Comparison of ENCODE assay signal across 1 cellular context in the genomic region with DNA sequence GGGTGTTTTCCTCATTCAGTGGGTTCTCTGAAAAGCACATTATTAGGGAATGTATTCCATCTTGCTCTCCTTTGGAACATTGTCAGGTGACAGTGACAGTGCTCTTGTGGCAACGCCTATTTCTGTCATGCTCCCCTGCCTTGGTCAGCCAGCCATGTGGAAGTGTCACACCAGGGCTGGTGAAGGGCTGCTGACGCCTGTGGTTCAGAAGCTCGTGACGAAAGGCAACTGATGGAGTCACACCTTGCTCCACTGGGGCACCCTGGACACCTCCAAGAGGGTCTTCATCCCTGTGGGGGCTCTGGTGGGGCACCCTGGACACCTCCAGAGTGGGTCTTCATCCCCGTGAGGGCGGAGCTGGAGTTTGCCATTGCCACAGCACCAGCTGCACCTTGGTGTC.
TF ChIP-seq lines count a peak whose summit lies in the region.

No MANE protein-coding gene starts in this region.

TF ChIP-seq in GM12878, 131 proteins besides CTCF, POLR2A, EP300 and RAD21 (continued from another document and continues in another):
- TF ChIP-seq, protein P1, sequence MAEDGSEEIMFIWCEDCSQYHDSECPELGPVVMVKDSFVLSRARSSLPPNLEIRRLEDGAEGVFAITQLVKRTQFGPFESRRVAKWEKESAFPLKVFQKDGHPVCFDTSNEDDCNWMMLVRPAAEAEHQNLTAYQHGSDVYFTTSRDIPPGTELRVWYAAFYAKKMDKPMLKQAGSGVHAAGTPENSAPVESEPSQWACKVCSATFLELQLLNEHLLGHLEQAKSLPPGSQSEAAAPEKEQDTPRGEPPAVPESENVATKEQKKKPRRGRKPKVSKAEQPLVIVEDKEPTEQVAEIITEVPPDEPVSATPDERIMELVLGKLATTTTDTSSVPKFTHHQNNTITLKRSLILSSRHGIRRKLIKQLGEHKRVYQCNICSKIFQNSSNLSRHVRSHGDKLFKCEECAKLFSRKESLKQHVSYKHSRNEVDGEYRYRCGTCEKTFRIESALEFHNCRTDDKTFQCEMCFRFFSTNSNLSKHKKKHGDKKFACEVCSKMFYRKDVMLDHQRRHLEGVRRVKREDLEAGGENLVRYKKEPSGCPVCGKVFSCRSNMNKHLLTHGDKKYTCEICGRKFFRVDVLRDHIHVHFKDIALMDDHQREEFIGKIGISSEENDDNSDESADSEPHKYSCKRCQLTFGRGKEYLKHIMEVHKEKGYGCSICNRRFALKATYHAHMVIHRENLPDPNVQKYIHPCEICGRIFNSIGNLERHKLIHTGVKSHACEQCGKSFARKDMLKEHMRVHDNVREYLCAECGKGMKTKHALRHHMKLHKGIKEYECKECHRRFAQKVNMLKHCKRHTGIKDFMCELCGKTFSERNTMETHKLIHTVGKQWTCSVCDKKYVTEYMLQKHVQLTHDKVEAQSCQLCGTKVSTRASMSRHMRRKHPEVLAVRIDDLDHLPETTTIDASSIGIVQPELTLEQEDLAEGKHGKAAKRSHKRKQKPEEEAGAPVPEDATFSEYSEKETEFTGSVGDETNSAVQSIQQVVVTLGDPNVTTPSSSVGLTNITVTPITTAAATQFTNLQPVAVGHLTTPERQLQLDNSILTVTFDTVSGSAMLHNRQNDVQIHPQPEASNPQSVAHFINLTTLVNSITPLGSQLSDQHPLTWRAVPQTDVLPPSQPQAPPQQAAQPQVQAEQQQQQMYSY (CRISPR knock-in tag; IDR thresholded peaks at IDR 0.05) = no peak
- TF ChIP-seq NBN (IDR thresholded peaks at IDR 0.05) (no peak; the same call in 1 of the 2 replicates), HDAC2 (IDR thresholded peaks at IDR 0.05) (no peak), ZNF207 (IDR thresholded peaks at IDR 0.05; ENCODE audit: borderline replicate concordance) (no peak; the same call in 1 of the 2 replicates), SMC3 (IDR thresholded peaks at IDR 0.05; ENCODE audit: borderline replicate concordance, low read length) (no peak), BRCA1 (IDR thresholded peaks at IDR 0.05; ENCODE audit: low read depth, low read length) (no peak), NRF1 (conservative IDR thresholded peaks at IDR 0.05; ENCODE audit: low read depth, low read length) (no peak), MXI1 (IDR thresholded peaks at IDR 0.05; ENCODE audit: low read depth, low read length) (peak; percentile 86), SMAD1 (IDR thresholded peaks at IDR 0.05; ENCODE audit: low read depth, partially characterized antibody) (no peak), SPI1 (IDR thresholded peaks at IDR 0.05; ENCODE audit: borderline replicate concordance, insufficient read depth, low read depth, low read length) (peak; percentile 32; the same call in 1 of the 2 replicates), RBBP5 (conservative IDR thresholded peaks at IDR 0.05) (no peak), FOS (IDR thresholded peaks at IDR 0.05; ENCODE audit: borderline replicate concordance, extremely low read depth, insufficient read length) (no peak), TAF1 (IDR thresholded peaks at IDR 0.05; ENCODE audit: borderline replicate concordance, low read depth, low read length) (no peak), SP1 (IDR thresholded peaks at IDR 0.05; ENCODE audit: low read depth, low read length) (peak; percentile 52), BACH1 (IDR thresholded peaks at IDR 0.05; ENCODE audit: borderline replicate concordance) (peak; percentile 79; the same call in 1 of the 2 replicates), CREB1 (IDR thresholded peaks at IDR 0.05; ENCODE audit: low read depth) (peak; percentile 92), SUPT20H (IDR thresholded peaks at IDR 0.05; ENCODE audit: borderline replicate concordance, control insufficient read depth, low read depth, low read length) (no peak), ETV6 (conservative IDR thresholded peaks at IDR 0.05 in 1 of 2, IDR thresholded peaks at IDR 0.05 in 1 of 2; ENCODE audit: borderline replicate concordance in 1 of 2, low read depth in 1 of 2) (no peak), SMARCA5 (IDR thresholded peaks at IDR 0.05) (no peak), RUNX3 (IDR thresholded peaks at IDR 0.05; ENCODE audit: low read length) (peak; percentile 71), KLF5 (IDR thresholded peaks at IDR 0.05; ENCODE audit: partially characterized antibody) (no peak)
- TF ChIP-seq, protein P2, sequence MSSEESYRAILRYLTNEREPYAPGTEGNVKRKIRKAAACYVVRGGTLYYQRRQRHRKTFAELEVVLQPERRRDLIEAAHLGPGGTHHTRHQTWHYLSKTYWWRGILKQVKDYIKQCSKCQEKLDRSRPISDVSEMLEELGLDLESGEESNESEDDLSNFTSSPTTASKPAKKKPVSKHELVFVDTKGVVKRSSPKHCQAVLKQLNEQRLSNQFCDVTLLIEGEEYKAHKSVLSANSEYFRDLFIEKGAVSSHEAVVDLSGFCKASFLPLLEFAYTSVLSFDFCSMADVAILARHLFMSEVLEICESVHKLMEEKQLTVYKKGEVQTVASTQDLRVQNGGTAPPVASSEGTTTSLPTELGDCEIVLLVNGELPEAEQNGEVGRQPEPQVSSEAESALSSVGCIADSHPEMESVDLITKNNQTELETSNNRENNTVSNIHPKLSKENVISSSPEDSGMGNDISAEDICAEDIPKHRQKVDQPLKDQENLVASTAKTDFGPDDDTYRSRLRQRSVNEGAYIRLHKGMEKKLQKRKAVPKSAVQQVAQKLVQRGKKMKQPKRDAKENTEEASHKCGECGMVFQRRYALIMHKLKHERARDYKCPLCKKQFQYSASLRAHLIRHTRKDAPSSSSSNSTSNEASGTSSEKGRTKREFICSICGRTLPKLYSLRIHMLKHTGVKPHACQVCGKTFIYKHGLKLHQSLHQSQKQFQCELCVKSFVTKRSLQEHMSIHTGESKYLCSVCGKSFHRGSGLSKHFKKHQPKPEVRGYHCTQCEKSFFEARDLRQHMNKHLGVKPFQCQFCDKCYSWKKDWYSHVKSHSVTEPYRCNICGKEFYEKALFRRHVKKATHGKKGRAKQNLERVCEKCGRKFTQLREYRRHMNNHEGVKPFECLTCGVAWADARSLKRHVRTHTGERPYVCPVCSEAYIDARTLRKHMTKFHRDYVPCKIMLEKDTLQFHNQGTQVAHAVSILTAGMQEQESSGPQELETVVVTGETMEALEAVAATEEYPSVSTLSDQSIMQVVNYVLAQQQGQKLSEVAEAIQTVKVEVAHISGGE (CRISPR knock-in tag; IDR thresholded peaks at IDR 0.05) = no peak
- TF ChIP-seq, protein P3, sequence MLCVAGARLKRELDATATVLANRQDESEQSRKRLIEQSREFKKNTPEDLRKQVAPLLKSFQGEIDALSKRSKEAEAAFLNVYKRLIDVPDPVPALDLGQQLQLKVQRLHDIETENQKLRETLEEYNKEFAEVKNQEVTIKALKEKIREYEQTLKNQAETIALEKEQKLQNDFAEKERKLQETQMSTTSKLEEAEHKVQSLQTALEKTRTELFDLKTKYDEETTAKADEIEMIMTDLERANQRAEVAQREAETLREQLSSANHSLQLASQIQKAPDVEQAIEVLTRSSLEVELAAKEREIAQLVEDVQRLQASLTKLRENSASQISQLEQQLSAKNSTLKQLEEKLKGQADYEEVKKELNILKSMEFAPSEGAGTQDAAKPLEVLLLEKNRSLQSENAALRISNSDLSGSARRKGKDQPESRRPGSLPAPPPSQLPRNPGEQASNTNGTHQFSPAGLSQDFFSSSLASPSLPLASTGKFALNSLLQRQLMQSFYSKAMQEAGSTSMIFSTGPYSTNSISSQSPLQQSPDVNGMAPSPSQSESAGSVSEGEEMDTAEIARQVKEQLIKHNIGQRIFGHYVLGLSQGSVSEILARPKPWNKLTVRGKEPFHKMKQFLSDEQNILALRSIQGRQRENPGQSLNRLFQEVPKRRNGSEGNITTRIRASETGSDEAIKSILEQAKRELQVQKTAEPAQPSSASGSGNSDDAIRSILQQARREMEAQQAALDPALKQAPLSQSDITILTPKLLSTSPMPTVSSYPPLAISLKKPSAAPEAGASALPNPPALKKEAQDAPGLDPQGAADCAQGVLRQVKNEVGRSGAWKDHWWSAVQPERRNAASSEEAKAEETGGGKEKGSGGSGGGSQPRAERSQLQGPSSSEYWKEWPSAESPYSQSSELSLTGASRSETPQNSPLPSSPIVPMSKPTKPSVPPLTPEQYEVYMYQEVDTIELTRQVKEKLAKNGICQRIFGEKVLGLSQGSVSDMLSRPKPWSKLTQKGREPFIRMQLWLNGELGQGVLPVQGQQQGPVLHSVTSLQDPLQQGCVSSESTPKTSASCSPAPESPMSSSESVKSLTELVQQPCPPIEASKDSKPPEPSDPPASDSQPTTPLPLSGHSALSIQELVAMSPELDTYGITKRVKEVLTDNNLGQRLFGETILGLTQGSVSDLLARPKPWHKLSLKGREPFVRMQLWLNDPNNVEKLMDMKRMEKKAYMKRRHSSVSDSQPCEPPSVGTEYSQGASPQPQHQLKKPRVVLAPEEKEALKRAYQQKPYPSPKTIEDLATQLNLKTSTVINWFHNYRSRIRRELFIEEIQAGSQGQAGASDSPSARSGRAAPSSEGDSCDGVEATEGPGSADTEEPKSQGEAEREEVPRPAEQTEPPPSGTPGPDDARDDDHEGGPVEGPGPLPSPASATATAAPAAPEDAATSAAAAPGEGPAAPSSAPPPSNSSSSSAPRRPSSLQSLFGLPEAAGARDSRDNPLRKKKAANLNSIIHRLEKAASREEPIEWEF (IDR thresholded peaks at IDR 0.05; ENCODE audit: insufficient replicate concordance, low read depth, low read length) = no peak
- TF ChIP-seq, protein P4, sequence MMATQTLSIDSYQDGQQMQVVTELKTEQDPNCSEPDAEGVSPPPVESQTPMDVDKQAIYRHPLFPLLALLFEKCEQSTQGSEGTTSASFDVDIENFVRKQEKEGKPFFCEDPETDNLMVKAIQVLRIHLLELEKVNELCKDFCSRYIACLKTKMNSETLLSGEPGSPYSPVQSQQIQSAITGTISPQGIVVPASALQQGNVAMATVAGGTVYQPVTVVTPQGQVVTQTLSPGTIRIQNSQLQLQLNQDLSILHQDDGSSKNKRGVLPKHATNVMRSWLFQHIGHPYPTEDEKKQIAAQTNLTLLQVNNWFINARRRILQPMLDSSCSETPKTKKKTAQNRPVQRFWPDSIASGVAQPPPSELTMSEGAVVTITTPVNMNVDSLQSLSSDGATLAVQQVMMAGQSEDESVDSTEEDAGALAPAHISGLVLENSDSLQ (IDR thresholded peaks at IDR 0.05) = peak; percentile 66
- TF ChIP-seq, protein P5, sequence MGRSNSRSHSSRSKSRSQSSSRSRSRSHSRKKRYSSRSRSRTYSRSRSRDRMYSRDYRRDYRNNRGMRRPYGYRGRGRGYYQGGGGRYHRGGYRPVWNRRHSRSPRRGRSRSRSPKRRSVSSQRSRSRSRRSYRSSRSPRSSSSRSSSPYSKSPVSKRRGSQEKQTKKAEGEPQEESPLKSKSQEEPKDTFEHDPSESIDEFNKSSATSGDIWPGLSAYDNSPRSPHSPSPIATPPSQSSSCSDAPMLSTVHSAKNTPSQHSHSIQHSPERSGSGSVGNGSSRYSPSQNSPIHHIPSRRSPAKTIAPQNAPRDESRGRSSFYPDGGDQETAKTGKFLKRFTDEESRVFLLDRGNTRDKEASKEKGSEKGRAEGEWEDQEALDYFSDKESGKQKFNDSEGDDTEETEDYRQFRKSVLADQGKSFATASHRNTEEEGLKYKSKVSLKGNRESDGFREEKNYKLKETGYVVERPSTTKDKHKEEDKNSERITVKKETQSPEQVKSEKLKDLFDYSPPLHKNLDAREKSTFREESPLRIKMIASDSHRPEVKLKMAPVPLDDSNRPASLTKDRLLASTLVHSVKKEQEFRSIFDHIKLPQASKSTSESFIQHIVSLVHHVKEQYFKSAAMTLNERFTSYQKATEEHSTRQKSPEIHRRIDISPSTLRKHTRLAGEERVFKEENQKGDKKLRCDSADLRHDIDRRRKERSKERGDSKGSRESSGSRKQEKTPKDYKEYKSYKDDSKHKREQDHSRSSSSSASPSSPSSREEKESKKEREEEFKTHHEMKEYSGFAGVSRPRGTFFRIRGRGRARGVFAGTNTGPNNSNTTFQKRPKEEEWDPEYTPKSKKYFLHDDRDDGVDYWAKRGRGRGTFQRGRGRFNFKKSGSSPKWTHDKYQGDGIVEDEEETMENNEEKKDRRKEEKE (IDR thresholded peaks at IDR 0.05) = no peak
- TF ChIP-seq, protein P6, sequence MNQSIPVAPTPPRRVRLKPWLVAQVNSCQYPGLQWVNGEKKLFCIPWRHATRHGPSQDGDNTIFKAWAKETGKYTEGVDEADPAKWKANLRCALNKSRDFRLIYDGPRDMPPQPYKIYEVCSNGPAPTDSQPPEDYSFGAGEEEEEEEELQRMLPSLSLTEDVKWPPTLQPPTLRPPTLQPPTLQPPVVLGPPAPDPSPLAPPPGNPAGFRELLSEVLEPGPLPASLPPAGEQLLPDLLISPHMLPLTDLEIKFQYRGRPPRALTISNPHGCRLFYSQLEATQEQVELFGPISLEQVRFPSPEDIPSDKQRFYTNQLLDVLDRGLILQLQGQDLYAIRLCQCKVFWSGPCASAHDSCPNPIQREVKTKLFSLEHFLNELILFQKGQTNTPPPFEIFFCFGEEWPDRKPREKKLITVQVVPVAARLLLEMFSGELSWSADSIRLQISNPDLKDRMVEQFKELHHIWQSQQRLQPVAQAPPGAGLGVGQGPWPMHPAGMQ (IDR thresholded peaks at IDR 0.05; ENCODE audit: borderline replicate concordance) = no peak
- TF ChIP-seq, protein P7, sequence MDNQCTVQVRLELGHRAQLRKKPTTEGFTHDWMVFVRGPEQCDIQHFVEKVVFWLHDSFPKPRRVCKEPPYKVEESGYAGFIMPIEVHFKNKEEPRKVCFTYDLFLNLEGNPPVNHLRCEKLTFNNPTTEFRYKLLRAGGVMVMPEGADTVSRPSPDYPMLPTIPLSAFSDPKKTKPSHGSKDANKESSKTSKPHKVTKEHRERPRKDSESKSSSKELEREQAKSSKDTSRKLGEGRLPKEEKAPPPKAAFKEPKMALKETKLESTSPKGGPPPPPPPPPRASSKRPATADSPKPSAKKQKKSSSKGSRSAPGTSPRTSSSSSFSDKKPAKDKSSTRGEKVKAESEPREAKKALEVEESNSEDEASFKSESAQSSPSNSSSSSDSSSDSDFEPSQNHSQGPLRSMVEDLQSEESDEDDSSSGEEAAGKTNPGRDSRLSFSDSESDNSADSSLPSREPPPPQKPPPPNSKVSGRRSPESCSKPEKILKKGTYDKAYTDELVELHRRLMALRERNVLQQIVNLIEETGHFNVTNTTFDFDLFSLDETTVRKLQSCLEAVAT (IDR thresholded peaks at IDR 0.05) = no peak
- TF ChIP-seq, protein P8, sequence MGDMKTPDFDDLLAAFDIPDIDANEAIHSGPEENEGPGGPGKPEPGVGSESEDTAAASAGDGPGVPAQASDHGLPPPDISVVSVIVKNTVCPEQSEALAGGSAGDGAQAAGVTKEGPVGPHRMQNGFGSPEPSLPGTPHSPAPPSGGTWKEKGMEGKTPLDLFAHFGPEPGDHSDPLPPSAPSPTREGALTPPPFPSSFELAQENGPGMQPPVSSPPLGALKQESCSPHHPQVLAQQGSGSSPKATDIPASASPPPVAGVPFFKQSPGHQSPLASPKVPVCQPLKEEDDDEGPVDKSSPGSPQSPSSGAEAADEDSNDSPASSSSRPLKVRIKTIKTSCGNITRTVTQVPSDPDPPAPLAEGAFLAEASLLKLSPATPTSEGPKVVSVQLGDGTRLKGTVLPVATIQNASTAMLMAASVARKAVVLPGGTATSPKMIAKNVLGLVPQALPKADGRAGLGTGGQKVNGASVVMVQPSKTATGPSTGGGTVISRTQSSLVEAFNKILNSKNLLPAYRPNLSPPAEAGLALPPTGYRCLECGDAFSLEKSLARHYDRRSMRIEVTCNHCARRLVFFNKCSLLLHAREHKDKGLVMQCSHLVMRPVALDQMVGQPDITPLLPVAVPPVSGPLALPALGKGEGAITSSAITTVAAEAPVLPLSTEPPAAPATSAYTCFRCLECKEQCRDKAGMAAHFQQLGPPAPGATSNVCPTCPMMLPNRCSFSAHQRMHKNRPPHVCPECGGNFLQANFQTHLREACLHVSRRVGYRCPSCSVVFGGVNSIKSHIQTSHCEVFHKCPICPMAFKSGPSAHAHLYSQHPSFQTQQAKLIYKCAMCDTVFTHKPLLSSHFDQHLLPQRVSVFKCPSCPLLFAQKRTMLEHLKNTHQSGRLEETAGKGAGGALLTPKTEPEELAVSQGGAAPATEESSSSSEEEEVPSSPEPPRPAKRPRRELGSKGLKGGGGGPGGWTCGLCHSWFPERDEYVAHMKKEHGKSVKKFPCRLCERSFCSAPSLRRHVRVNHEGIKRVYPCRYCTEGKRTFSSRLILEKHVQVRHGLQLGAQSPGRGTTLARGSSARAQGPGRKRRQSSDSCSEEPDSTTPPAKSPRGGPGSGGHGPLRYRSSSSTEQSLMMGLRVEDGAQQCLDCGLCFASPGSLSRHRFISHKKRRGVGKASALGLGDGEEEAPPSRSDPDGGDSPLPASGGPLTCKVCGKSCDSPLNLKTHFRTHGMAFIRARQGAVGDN (IDR thresholded peaks at IDR 0.05) = peak; percentile 98
